ENCODE assay signal across 22 cellular contexts in genomic region chr2:6434396-6434795, GRCh38.
"Had no signal": no experiment of that assay in that cellular context is flagged by ENCODE, and none has a peak within 500 bp of the region (broad histone marks: within the 10 kb centered on the region; RNA-seq: fewer than 3 reads in every experiment).

No MANE protein-coding gene starts in this region.

- H3K4me3 ChIP-seq: coronary artery, dorsolateral prefrontal cortex, esophagus muscularis mucosa, gastroesophageal sphincter, heart right ventricle, left lung, lower lobe of right lung, mucosa of descending colon had no signal

- H3K4me3 Mint-ChIP-seq: mesothelial cell of epicardium had no signal

- H3K4me1 ChIP-seq: esophagus muscularis mucosa, foreskin keratinocyte, gastroesophageal sphincter, heart right ventricle, left lung, lower lobe of right lung had no signal

- H3K36me3 ChIP-seq: esophagus muscularis mucosa, gastroesophageal sphincter, heart right ventricle, left lung, lower lobe of right lung had no signal

- H3K27ac ChIP-seq: coronary artery, dorsolateral prefrontal cortex, esophagus muscularis mucosa, foreskin keratinocyte, gastroesophageal sphincter, heart right ventricle, left lung, lower lobe of right lung had no signal

- H3K9me3 ChIP-seq: esophagus muscularis mucosa, gastroesophageal sphincter, left lung, lower lobe of right lung, mucosa of descending colon had no signal

- H3K27me3 ChIP-seq: esophagus muscularis mucosa, foreskin keratinocyte, gastroesophageal sphincter, heart right ventricle, left lung had no signal

- FAIRE-seq: colon, endothelial cell of umbilical vein, frontal cortex, islet of Langerhans, keratinocyte had no signal

- DNase-seq: dermis blood vessel endothelial cell; dorsolateral prefrontal cortex; effector CD4-positive, alpha-beta T cell; effector memory CD4-positive, alpha-beta T cell; foreskin keratinocyte; heart right ventricle; hippocampal formation; left cardiac atrium; left lung; left ventricle myocardium superior; lower lobe of right lung; mesenchymal stem cell; mucosa of descending colon had no signal

- H3K27ac Mint-ChIP-seq: mesothelial cell of epicardium had no signal

- ATAC-seq: foreskin keratinocyte, gastroesophageal sphincter, heart right ventricle, left cardiac atrium, left lung, left ventricle myocardium superior, lower lobe of right lung, mucosa of descending colon had no signal
